Comparison of ENCODE assay signal across 8 cellular contexts in the genomic region with DNA sequence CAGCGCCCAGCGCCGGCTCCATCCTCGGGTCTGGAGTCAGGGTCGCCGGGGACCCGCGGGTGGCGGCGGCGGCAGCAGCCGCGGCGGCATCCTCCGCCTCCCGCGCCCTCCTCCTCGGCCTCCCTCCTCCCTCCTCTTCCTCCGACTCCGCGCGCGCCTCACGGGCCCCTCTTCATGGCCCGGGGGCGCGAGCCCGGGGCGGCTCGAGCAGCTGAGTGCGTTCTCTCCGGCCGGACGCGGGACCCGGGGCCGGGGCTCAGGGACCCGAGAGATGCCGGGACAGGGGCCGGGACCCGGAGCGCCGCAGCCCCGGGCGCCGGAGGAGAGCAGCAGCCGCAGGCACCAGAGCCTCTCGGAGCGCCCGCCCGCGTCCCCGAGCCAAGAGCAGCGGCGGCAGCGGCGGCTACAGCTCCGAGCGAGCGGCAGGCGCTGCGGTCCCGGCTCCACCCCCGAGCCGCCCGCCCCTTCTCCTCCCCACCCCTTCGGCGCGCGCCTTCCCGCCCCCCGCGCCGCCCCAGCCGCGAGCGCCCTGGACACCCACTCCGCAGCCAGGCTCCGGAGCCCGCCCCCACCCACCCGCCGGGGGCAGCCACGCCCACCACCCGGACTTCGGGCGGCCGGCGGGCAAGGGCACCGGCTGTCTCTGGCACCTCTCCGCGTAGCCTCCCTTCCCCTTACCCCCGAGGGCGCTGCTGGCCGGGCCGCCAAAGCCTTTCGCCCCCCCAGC. TPM values are rescaled to one million over a fixed set of nuclear protein-coding genes. Genes with fewer than 3 reads are reported as not detected.
DNase-seq lines count a peak whose midpoint lies in the region; ATAC-seq and TF ChIP-seq lines count a peak whose summit lies in the region.

Gene CHST1, minus strand, starts transcription at position 417 of the 727 bp plus-strand sequence. CDS start 14,699 bp downstream, outside the sequence.

- H3K4me1 Mint-ChIP-seq in CD4-positive, CD25-positive, alpha-beta regulatory T cell, result peaks cover 0 to 13% (median 5%) of the 10 kb centered on the region in 4 donors
- no peaks in the 10 kb centered on the region for H3K4me1 Mint-ChIP-seq in activated T-helper 17 cell treated with anti-CD3 and anti-CD28 coated beads, Interleukin-2, amount 50 U/mL, for 72 hours

- H3K79me1 ChIP-seq in IMR-90 (ENCODE audit: low read depth in 1 of 2, low read length in 2 of 2), result no peaks in the 10 kb centered on the region

- no peak for TF ChIP-seq POLR2A in IMR-90 (IDR thresholded peaks at IDR 0.05; ENCODE audit: low read depth, low read length)

- no peaks in the 10 kb centered on the region for H3K9me1 ChIP-seq in IMR-90 (ENCODE audit: insufficient read depth, low read length)

- POLR2A ChIA-PET in IMR-90 (lab: Charles Lee; ENCODE audit: unreplicated experiment), result no interaction called here

- 1% methylated on average over 19 of the region's 96 CpGs; no CpG with 5 or more reads in 1 of the 2 experiments for WGBS in IMR-90 (ENCODE audit: extremely low coverage in 2 of 2, insufficient read length in 1 of 2), 2 experiments

- TF ChIP-seq RAD21 in IMR-90 (IDR thresholded peaks at IDR 0.05; ENCODE audit: low read length), result no peak

- peak within 1 kb of the TSS; percentile 73 for H2AFZ ChIP-seq in IMR-90 (replicated peaks; ENCODE audit: low read length, poor library complexity)

- H3K9me3 Mint-ChIP-seq in CD4-positive, CD25-positive, alpha-beta regulatory T cell, result no peaks in the 10 kb centered on the region
- H3K9me3 Mint-ChIP-seq in activated T-helper 17 cell treated with anti-CD3 and anti-CD28 coated beads, Interleukin-2, amount 50 U/mL, for 72 hours, result no peaks in the 10 kb centered on the region

- H3K4ac ChIP-seq in IMR-90 (ENCODE audit: low read depth, low read length), result no peak within 1 kb of the TSS

- in situ Hi-C loops in IMR-90 (cut with MboI; ENCODE audit: low sequenced_read_pairs), result no loop called here

- H2BK120ac ChIP-seq in IMR-90 (ENCODE audit: low read depth, low read length), result no peak within 1 kb of the TSS

- H2BK15ac ChIP-seq in IMR-90 (ENCODE audit: low read depth, low read length), result no peak within 1 kb of the TSS

- H3K27me3 ChIP-seq in CD4-positive, CD25-positive, alpha-beta regulatory T cell (ENCODE audit: control insufficient read depth, insufficient read depth, low read length), result no peaks in the 10 kb centered on the region
- H3K27me3 ChIP-seq in IMR-90 (ENCODE audit: control insufficient read depth, insufficient read depth, low read length), result peaks cover 69% of the 10 kb centered on the region

- no TSS peak for BruUV-seq in IMR-90 (replicated peaks; lab: Mats Ljungman, UMichigan)

- intact Hi-C loops in IMR-90 (cut with micrococcal nuclease), result no loop called here
- intact Hi-C loops in head of caudate nucleus (cut with DNase I), result loop anchor here (10.0 kb wide), 1 partner anchor 291 kb away; no protein-coding TSS in a partner anchor

- no peak within 1 kb of the TSS for H2BK5ac ChIP-seq in IMR-90 (ENCODE audit: low read depth, low read length, poor library complexity, severe bottlenecking)

- H3K18ac ChIP-seq in IMR-90 (ENCODE audit: low read depth, low read length), result no peak within 1 kb of the TSS

- H2AK5ac ChIP-seq in IMR-90 (ENCODE audit: low read depth, low read length), result no peak within 1 kb of the TSS

- peaks cover 66% of the 10 kb centered on the region for H3K27me3 Mint-ChIP-seq in CD4-positive, CD25-positive, alpha-beta regulatory T cell
- H3K27me3 Mint-ChIP-seq in activated T-helper 17 cell treated with anti-CD3 and anti-CD28 coated beads, Interleukin-2, amount 50 U/mL, for 72 hours, result peaks cover 47% of the 10 kb centered on the region

- H3K27ac ChIP-seq in CD4-positive, CD25-positive, alpha-beta regulatory T cell (ENCODE audit: insufficient read depth, low read length, poor library complexity, severe bottlenecking), result no peak within 1 kb of the TSS
- H3K27ac ChIP-seq in IMR-90 (ENCODE audit: insufficient read depth, low read length), result no peak within 1 kb of the TSS

- no peak within 1 kb of the TSS for H4K8ac ChIP-seq in IMR-90 (ENCODE audit: low read depth in 2 of 2, low read length in 2 of 2)

- H3K36me3 Mint-ChIP-seq in CD4-positive, CD25-positive, alpha-beta regulatory T cell, result no peaks in the 10 kb centered on the region
- H3K36me3 Mint-ChIP-seq in activated T-helper 17 cell treated with anti-CD3 and anti-CD28 coated beads, Interleukin-2, amount 50 U/mL, for 72 hours (ENCODE audit: low read depth), result no peaks in the 10 kb centered on the region

- no peak within 1 kb of the TSS for H4K5ac ChIP-seq in IMR-90 (ENCODE audit: low read depth, low read length)

- H4K20me1 ChIP-seq in IMR-90 (ENCODE audit: insufficient read depth, low read length), result no peaks in the 10 kb centered on the region; the same call in 1 of the 2 replicates

- H3K9ac ChIP-seq in IMR-90 (ENCODE audit: low read depth, low read length), result no peak within 1 kb of the TSS

- CTCF ChIA-PET in IMR-90 (lab: Yijun Ruan, JAX), result no interaction called here

- no peak for TF ChIP-seq CTCF in IMR-90 (conservative IDR thresholded peaks at IDR 0.05; ENCODE audit: low read depth, low read length)

- H3K9me3 ChIP-seq in CD4-positive, CD25-positive, alpha-beta regulatory T cell (ENCODE audit: control insufficient read depth in 2 of 2, low read length in 2 of 2), result no peaks in the 10 kb centered on the region
- H3K9me3 ChIP-seq in IMR-90 (ENCODE audit: control insufficient read depth, insufficient read depth, low read length), result no peaks in the 10 kb centered on the region

- H3K27ac Mint-ChIP-seq in CD4-positive, CD25-positive, alpha-beta regulatory T cell, result no peak within 1 kb of the TSS
- H3K27ac Mint-ChIP-seq in activated T-helper 17 cell treated with anti-CD3 and anti-CD28 coated beads, Interleukin-2, amount 50 U/mL, for 72 hours, result no peak within 1 kb of the TSS

- H3K4me3 ChIP-seq in CD4-positive, CD25-positive, alpha-beta regulatory T cell (ENCODE audit: low read depth, low read length), result no peak within 1 kb of the TSS
- H3K4me3 ChIP-seq in IMR-90 (ENCODE audit: insufficient read depth, low read depth, low read length), result peak within 1 kb of the TSS; percentile 36

- no peaks in the 10 kb centered on the region for H3K36me3 ChIP-seq in CD4-positive, CD25-positive, alpha-beta regulatory T cell (ENCODE audit: control insufficient read depth, insufficient read depth, low read length)
- no peaks in the 10 kb centered on the region for H3K36me3 ChIP-seq in IMR-90 (ENCODE audit: control insufficient read depth, insufficient read depth, low read length)

- H2AK9ac ChIP-seq in IMR-90 (replicated peaks; ENCODE audit: low read depth, low read length, poor library complexity), result no peak within 1 kb of the TSS

- no peak for DNase-seq in CD4-positive, CD25-positive, alpha-beta regulatory T cell
- no peak for DNase-seq in IMR-90
- DNase-seq in head of caudate nucleus, result peak in 38 of 42 donors; percentile 44 to 86 (median 66)
- peak; percentile 56 for DNase-seq in occipital lobe (lab: John Stamatoyannopoulos, UW)

- H2BK20ac ChIP-seq in IMR-90 (ENCODE audit: low read depth, low read length), result no peak within 1 kb of the TSS

- H3K4me1 ChIP-seq in CD4-positive, CD25-positive, alpha-beta regulatory T cell (ENCODE audit: control insufficient read depth, insufficient read depth, low read length, poor library complexity, severe bottlenecking), result peaks cover 16% of the 10 kb centered on the region
- H3K4me1 ChIP-seq in IMR-90 (ENCODE audit: control insufficient read depth, insufficient read depth, low read length), result peaks cover 4% of the 10 kb centered on the region; the same call in 1 of the 2 replicates

- H3K4me3 Mint-ChIP-seq in CD4-positive, CD25-positive, alpha-beta regulatory T cell, result peak within 1 kb of the TSS in 3 of 4 donors; percentile 62 to 85 (median 73)
- H3K4me3 Mint-ChIP-seq in activated T-helper 17 cell treated with anti-CD3 and anti-CD28 coated beads, Interleukin-2, amount 50 U/mL, for 72 hours, result peak within 1 kb of the TSS; percentile 61

- no peak within 1 kb of the TSS for H3K23ac ChIP-seq in IMR-90 (ENCODE audit: low read depth, low read length)

- H3K56ac ChIP-seq in IMR-90 (ENCODE audit: extremely low read depth, insufficient read depth, low read length), result no peak within 1 kb of the TSS

- H3K4me2 ChIP-seq in IMR-90 (ENCODE audit: low read depth, low read length), result peak within 1 kb of the TSS; percentile 61; the same call in 1 of the 2 replicates

- no peak for ATAC-seq in CD4-positive, CD25-positive, alpha-beta regulatory T cell (ENCODE audit: low read depth in 2 of 2)
- ATAC-seq in IMR-90 (ENCODE audit: low read depth) (peak; percentile 68), GM21717 (IDR thresholded peaks at IDR 0.05; ENCODE audit: unreplicated experiment) (no peak), HG02763 (IDR thresholded peaks at IDR 0.05; ENCODE audit: unreplicated experiment) (no peak), HG03097 (IDR thresholded peaks at IDR 0.05; ENCODE audit: low FRiP score, unreplicated experiment) (no peak)
- no peak for ATAC-seq in activated T-helper 17 cell treated with anti-CD3 and anti-CD28 coated beads, Interleukin-2, amount 50 U/mL, for 72 hours (replicated peaks)

- H3K14ac ChIP-seq in IMR-90 (replicated peaks; ENCODE audit: low read depth, low read length), result no peak within 1 kb of the TSS

- H4K91ac ChIP-seq in IMR-90 (ENCODE audit: insufficient read depth, low read depth, low read length), result no peak within 1 kb of the TSS

- dilution Hi-C loops in IMR-90 (cut with HindIII; ENCODE audit: low sequenced_read_pairs, unreplicated experiment), result no loop called here

TF ChIP-seq in IMR-90, 13 proteins besides CTCF, POLR2A, EP300 and RAD21:
- TF ChIP-seq USF2 (IDR thresholded peaks at IDR 0.05; ENCODE audit: low read depth, low read length), result no peak
- no peak for TF ChIP-seq NFE2L2 (IDR thresholded peaks at IDR 0.05; ENCODE audit: low read depth, low read length)
- no peak for TF ChIP-seq BHLHE40 (IDR thresholded peaks at IDR 0.05; ENCODE audit: low read depth, low read length)
- no peak for TF ChIP-seq CEBPB (IDR thresholded peaks at IDR 0.05; ENCODE audit: low read depth, low read length)
- no peak for TF ChIP-seq MAFK (IDR thresholded peaks at IDR 0.05; ENCODE audit: low read depth, low read length)
- no peak for TF ChIP-seq FOS (IDR thresholded peaks at IDR 0.05; ENCODE audit: low read depth, low read length)

RNA-seq across cellular contexts. Expression of gene CHST1, which starts in this region (rescaled TPM):
- 0.47 TPM for total RNA-seq in CD4-positive, CD25-positive, alpha-beta regulatory T cell
- polyA plus RNA-seq in CD4-positive, CD25-positive, alpha-beta regulatory T cell, result under 1 TPM in 1 of 4 donors, not detected in 3; 0.10 TPM
- total RNA-seq in IMR-90 (2012; rRNA removed) (not detected in 2 replicates), occipital lobe (10.5 TPM)
- polyA plus RNA-seq in IMR-90 (2012; rRNA removed), result 0.21 and 0.27 TPM in 2 replicates
- 0.14 and 0.31 TPM in 2 replicates for polyA plus RNA-seq in IMR-90 (2012; cell fraction: cytosol; rRNA removed)
- 0.46 and 0.89 TPM in 2 replicates for polyA plus RNA-seq in IMR-90 (2012; cell fraction: nucleus; rRNA removed; ENCODE audit: low replicate concordance)
- not detected for total RNA-seq in activated T-helper 17 cell treated with anti-CD3 and anti-CD28 coated beads, Interleukin-2, amount 50 U/mL, for 72 hours

Comparison
In these comparisons a context has a peak if more than half of its experiments do, and no peak if none do; other contexts are left out.
1. Peak in ATAC-seq, H3K4me3 ChIP-seq and H3K4me2 ChIP-seq in IMR-90; RNA of the gene not detected or under 1 TPM.
2. DNase-seq: peak in head of caudate nucleus (38 of 42) and occipital lobe (single experiment); none in CD4-positive, CD25-positive, alpha-beta regulatory T cell (0 of 3) and IMR-90 (single experiment).